ENCODE assay signal across 21 cellular contexts in genomic region chr6:70133246-70133645, GRCh38.
DNase-seq lines count a peak whose midpoint lies in the region; ATAC-seq, FAIRE-seq and TF ChIP-seq lines count a peak whose summit lies in the region.
"Had no signal": no experiment of that assay in that cellular context is flagged by ENCODE, and none has a peak within 500 bp of the region (broad histone marks: within the 10 kb centered on the region; RNA-seq: fewer than 3 reads in every experiment).

No MANE protein-coding gene starts in this region.

- H3K14ac ChIP-seq in H1 (ENCODE audit: insufficient read length): no peak overlapping the region

- TF ChIP-seq CTCF in KMS-11 (conservative IDR thresholded peaks at IDR 0.05; ENCODE audit: low read depth, low read length) (no peak), H1 (IDR thresholded peaks at IDR 0.05; ENCODE audit: control extremely low read depth in 1 of 3, insufficient read depth in 1 of 3, low read depth in 1 of 3, low read length in 3 of 3) (no peak), omental fat pad (IDR thresholded peaks at IDR 0.05) (no peak), natural killer cell (IDR thresholded peaks at IDR 0.05) (no peak)

- intact Hi-C loops in natural killer cell (cut with micrococcal nuclease): no loop called here

- no peaks in the 10 kb centered on the region for H3K36me3 Mint-ChIP-seq in natural killer cell
- H3K36me3 Mint-ChIP-seq: CD4-positive, alpha-beta memory T cell had no signal

- no peak overlapping the region for H3K4ac ChIP-seq in H1 (replicated peaks; ENCODE audit: insufficient read length, low read depth, low read length)

- TF ChIP-seq RAD21 in H1 (IDR thresholded peaks at IDR 0.05 in 1 of 2, conservative IDR thresholded peaks at IDR 0.05 in 1 of 2; ENCODE audit: low read depth in 2 of 2, low read length in 2 of 2): no peak

- no peaks in the 10 kb centered on the region for H3K9me3 ChIP-seq in H1 (ENCODE audit: insufficient read depth in 2 of 2, low read depth in 1 of 2, low read length in 1 of 2)
- H3K9me3 ChIP-seq: MG63 had no signal

- 95% methylated on average over 4 of the region's 4 CpGs; no CpG with 5 or more reads in 1 of the 2 experiments for WGBS in H1 (ENCODE audit: extremely low coverage in 1 of 2, insufficient coverage in 1 of 2, insufficient read length in 1 of 2, insufficient replicate concordance in 2 of 2, low coverage in 1 of 2, low lambda C conversion rate in 2 of 2, missing lambda C conversion rate in 1 of 2), 2 experiments

- H3K4me2 ChIP-seq in KMS-11: peak overlapping the region; percentile 75; the same call in 1 of the 2 replicates
- no peak overlapping the region for H3K4me2 ChIP-seq in H1 (ENCODE audit: insufficient read depth in 1 of 2, low read depth in 2 of 2, low read length in 2 of 2)

- H3K79me2 ChIP-seq in KMS-11 (ENCODE audit: insufficient read depth, low read depth): no peaks in the 10 kb centered on the region
- no peaks in the 10 kb centered on the region for H3K79me2 ChIP-seq in H1 (ENCODE audit: control insufficient read depth in 1 of 2, insufficient read depth in 2 of 2, low read length in 2 of 2)

- no peak overlapping the region for H2BK120ac ChIP-seq in H1 (replicated peaks; ENCODE audit: low read depth, low read length)

- no peak overlapping the region; the same call in 1 of the 2 replicates for H3K27ac ChIP-seq in KMS-11
- H3K27ac ChIP-seq in H1 (ENCODE audit: low read depth, low read length): no peak overlapping the region
- H3K27ac ChIP-seq: RWPE1 had no signal

- H3K79me1 ChIP-seq in H1 (ENCODE audit: low read depth, low read length): no peaks in the 10 kb centered on the region

- H3K27me3 ChIP-seq in KMS-11 (ENCODE audit: insufficient read depth, low read depth): no peaks in the 10 kb centered on the region
- no peaks in the 10 kb centered on the region for H3K27me3 ChIP-seq in H1 (replicated peaks in 1 of 4; ENCODE audit: control insufficient read depth in 3 of 4, extremely low read depth in 1 of 4, insufficient read depth in 3 of 4, low read length in 3 of 4)
- H3K27me3 ChIP-seq: MG63 had no signal

- 0 out of 2 replicates have a peak overlapping the region, but pooled peaks have one; percentile 16 for H2AFZ ChIP-seq in KMS-11 (ENCODE audit: low read depth)
- H2AFZ ChIP-seq in H1 (ENCODE audit: low read length): no peak overlapping the region

- H3K4me1 Mint-ChIP-seq in natural killer cell: no peaks in the 10 kb centered on the region
- H3K4me1 Mint-ChIP-seq: CD4-positive, alpha-beta memory T cell had no signal

- H2BK15ac ChIP-seq in H1 (ENCODE audit: low read length): no peak overlapping the region

- H3K4me3 Mint-ChIP-seq in natural killer cell: no peak overlapping the region
- H3K4me3 Mint-ChIP-seq: CD4-positive, alpha-beta memory T cell had no signal

- no peak overlapping the region for H3K23ac ChIP-seq in H1 (ENCODE audit: insufficient read length)

- TF ChIP-seq POLR2A in H1 (IDR thresholded peaks at IDR 0.05; ENCODE audit: control extremely low read depth in 1 of 2, low read depth in 2 of 2, low read length in 2 of 2): no peak

- FAIRE-seq in GM19239 (lab: Jason Lieb, UNC) (peak; percentile 33), H1 (lab: Jason Lieb, UNC) (no peak)
- FAIRE-seq: G401.6 had no signal

- no peaks in the 10 kb centered on the region for H3K36me3 ChIP-seq in KMS-11 (ENCODE audit: insufficient read depth)
- H3K36me3 ChIP-seq in H1 (ENCODE audit: control insufficient read depth in 2 of 4, insufficient read depth in 4 of 4, low read length in 3 of 4): no peaks in the 10 kb centered on the region
- H3K36me3 ChIP-seq: MG63 had no signal

- no peaks in the 10 kb centered on the region for H3K9me3 Mint-ChIP-seq in natural killer cell
- H3K9me3 Mint-ChIP-seq: CD4-positive, alpha-beta memory T cell had no signal

- H3K56ac ChIP-seq in H1 (replicated peaks; ENCODE audit: insufficient read length, low read depth, low read length): no peak overlapping the region

- CTCF ChIA-PET in H1 (lab: Charles Lee; ENCODE audit: partially characterized antibody): no interaction called here

- no peak overlapping the region for H3K9ac ChIP-seq in KMS-11
- H3K9ac ChIP-seq in H1 (replicated peaks in 1 of 4; ENCODE audit: extremely low read depth in 1 of 4, low read depth in 3 of 4, low read length in 3 of 4): no peak overlapping the region

- DNase-seq in GM19239 (ENCODE audit: insufficient read length, low spot score) (no peak), H1 (ENCODE audit: low read depth in 1 of 2, low spot score in 2 of 2) (no peak), omental fat pad (ENCODE audit: low spot score) (no peak), NCI-H748 treated with DMSO at 0.1 percent for 48 hours (lab: John Stamatoyannopoulos, UW) (no peak), natural killer cell (no peak)
- DNase-seq: C1 segment of cervical spinal cord; CD4-positive, alpha-beta memory T cell; COR-L47; DMS53; H7; MG63; NCI-H1105 treated with DMSO at 0.1 percent for 48 hours; NCI-H2029; NCI-H446 treated with DMSO at 0.1 percent for 48 hours; NCI-H526; SHP77 had no signal

- H4K91ac ChIP-seq in H1 (replicated peaks; ENCODE audit: insufficient read length, low read length): no peak overlapping the region

- no peak overlapping the region for H2AK5ac ChIP-seq in H1 (ENCODE audit: low read depth, low read length)

- no peak overlapping the region for H4K5ac ChIP-seq in H1 (ENCODE audit: insufficient read length, low read depth, low read length)

- POLR2A ChIA-PET in H1 (lab: Charles Lee; ENCODE audit: partially characterized antibody): no interaction called here

- H2BK12ac ChIP-seq in H1 (ENCODE audit: low read depth, low read length): peak overlapping the region; percentile 91; the same call in 1 of the 2 replicates

- peaks cover 61% of the 10 kb centered on the region for H3K4me1 ChIP-seq in KMS-11 (ENCODE audit: low read depth, poor library complexity, severe bottlenecking)
- H3K4me1 ChIP-seq in H1 (replicated peaks in 1 of 4; ENCODE audit: control insufficient read depth in 3 of 4, insufficient read depth in 4 of 4, low read length in 3 of 4): peaks cover 0 to 8% (median 3%) of the 10 kb centered on the region in 4 experiments; a peak in 3 of 7 replicates

- ATAC-seq in omental fat pad (ENCODE audit: low FRiP score) (no peak), natural killer cell (no peak), HG02571 (IDR thresholded peaks at IDR 0.05; ENCODE audit: unreplicated experiment) (no peak)
- ATAC-seq: Panc1 had no signal

- no peaks in the 10 kb centered on the region for H3K27me3 Mint-ChIP-seq in natural killer cell (ENCODE audit: low read depth in 2 of 2)
- H3K27me3 Mint-ChIP-seq: CD4-positive, alpha-beta memory T cell had no signal

- H4K8ac ChIP-seq in H1 (ENCODE audit: extremely low read depth, insufficient read depth, low read length): no peak overlapping the region

- H3K27ac Mint-ChIP-seq in natural killer cell: no peak overlapping the region
- H3K27ac Mint-ChIP-seq: CD4-positive, alpha-beta memory T cell had no signal

- no peak overlapping the region for H2BK20ac ChIP-seq in H1 (ENCODE audit: low read length)

- no peak overlapping the region for H3K18ac ChIP-seq in H1 (ENCODE audit: extremely low read depth, low read length)

- H4K20me1 ChIP-seq in KMS-11 (ENCODE audit: insufficient read depth): no peaks in the 10 kb centered on the region
- H4K20me1 ChIP-seq in H1 (replicated peaks in 1 of 2; ENCODE audit: control insufficient read depth in 1 of 2, insufficient read depth in 2 of 2, low read length in 2 of 2): no peaks in the 10 kb centered on the region

- H3K23me2 ChIP-seq in H1 (ENCODE audit: low read depth, low read length): no peaks in the 10 kb centered on the region

- no peak overlapping the region; the same call in 1 of the 2 replicates for H2BK5ac ChIP-seq in H1 (ENCODE audit: low read depth, low read length)

- no peak for TF ChIP-seq EP300 in H1 (IDR thresholded peaks at IDR 0.05; ENCODE audit: borderline replicate concordance in 1 of 2, low read depth in 2 of 2, low read length in 2 of 2)

- H3K4me3 ChIP-seq in KMS-11 (IDR thresholded peaks at IDR 0.05; ENCODE audit: insufficient read depth, low read depth, low read length) (no peak overlapping the region), H1 (ENCODE audit: extremely low read depth in 1 of 4, insufficient read depth in 2 of 4, low read depth in 3 of 4, low read length in 4 of 4) (no peak overlapping the region)
- H3K4me3 ChIP-seq: MG63 had no signal

TF ChIP-seq in H1, 55 proteins besides CTCF, POLR2A, EP300 and RAD21:
- no peak for TF ChIP-seq RBBP5 (IDR thresholded peaks at IDR 0.05; ENCODE audit: borderline replicate concordance, low read depth, low read length)
- TF ChIP-seq HDAC2 (IDR thresholded peaks at IDR 0.05; ENCODE audit: borderline replicate concordance in 1 of 2, low read depth in 2 of 2, low read length in 2 of 2): no peak
- no peak for TF ChIP-seq PHF8 (conservative IDR thresholded peaks at IDR 0.05; ENCODE audit: low read depth, low read length)
- TF ChIP-seq CHD1 (IDR thresholded peaks at IDR 0.05; ENCODE audit: low read depth, low read length): no peak
- TF ChIP-seq TAF7 (optimal IDR thresholded peaks at IDR 0.05; ENCODE audit: borderline replicate concordance, low read depth, low read length): no peak
- no peak for TF ChIP-seq CTBP2 (IDR thresholded peaks at IDR 0.05; ENCODE audit: borderline replicate concordance, insufficient read depth, insufficient read length, low read length)
- no peak for TF ChIP-seq GABPA (IDR thresholded peaks at IDR 0.05; ENCODE audit: borderline replicate concordance, insufficient read depth, low read length)
- TF ChIP-seq POU5F1 (IDR thresholded peaks at IDR 0.05; ENCODE audit: low read depth, low read length): no peak
- no peak for TF ChIP-seq ATF3 (IDR thresholded peaks at IDR 0.05; ENCODE audit: insufficient read depth, low read depth, low read length)
- no peak for TF ChIP-seq FOSL1 (IDR thresholded peaks at IDR 0.05; ENCODE audit: insufficient read depth, low read depth, low read length)
- no peak for TF ChIP-seq POLR2AphosphoS5 (IDR thresholded peaks at IDR 0.05; ENCODE audit: low read depth, low read length)
- TF ChIP-seq BCL11A (IDR thresholded peaks at IDR 0.05; ENCODE audit: low read depth in 2 of 2, low read length in 2 of 2): no peak
- no peak for TF ChIP-seq BACH1 (IDR thresholded peaks at IDR 0.05; ENCODE audit: low read length)
- TF ChIP-seq TEAD4 (IDR thresholded peaks at IDR 0.05; ENCODE audit: low read depth, low read length): no peak
- no peak for TF ChIP-seq YY1 (IDR thresholded peaks at IDR 0.05; ENCODE audit: low read depth, low read length)
TF ChIP-seq in H1: peak in this region for 0.
